20 cellular contexts compared by ENCODE assay signal in the genomic region with DNA sequence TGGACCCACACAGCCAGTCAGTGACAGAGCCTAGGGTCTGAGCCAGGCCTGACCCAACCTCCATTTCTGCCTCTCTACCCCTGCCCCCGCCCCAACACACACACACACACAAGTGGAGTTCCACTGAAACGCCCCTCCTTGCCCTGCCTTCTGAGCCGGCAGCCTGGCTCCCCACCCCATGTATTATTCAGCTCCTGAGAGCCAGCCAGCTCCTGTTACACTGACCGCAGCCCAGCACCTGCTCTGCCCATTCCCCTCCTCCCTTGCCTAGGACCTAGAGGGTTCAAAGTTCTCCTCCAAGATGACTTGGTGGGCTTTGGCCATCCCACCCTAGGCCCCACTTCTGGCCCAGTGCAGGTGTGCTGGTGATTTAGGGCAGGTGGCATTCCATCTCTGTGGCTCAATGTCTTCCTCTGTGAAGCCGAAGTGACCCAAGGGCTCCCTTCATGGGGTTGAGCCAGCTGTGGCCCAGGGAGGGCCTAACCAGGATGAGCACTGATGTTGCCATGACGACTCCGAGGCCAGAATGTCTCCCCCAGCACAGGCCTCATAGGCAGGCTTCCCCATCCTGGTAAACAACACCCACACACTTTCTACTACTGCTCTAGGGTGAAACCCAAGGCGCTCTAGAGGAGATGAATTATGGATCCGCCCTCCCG. TPM values are rescaled to one million over a fixed set of nuclear protein-coding genes. Genes with fewer than 3 reads are reported as not detected.
DNase-seq lines count a peak whose midpoint lies in the region; ATAC-seq, FAIRE-seq and TF ChIP-seq lines count a peak whose summit lies in the region.
"Had no signal": no experiment of that assay in that cellular context is flagged by ENCODE, and none has a peak within 500 bp of the region (broad histone marks: within the 10 kb centered on the region; RNA-seq: fewer than 3 reads in every experiment).

No MANE protein-coding gene starts in this region.

- H3K4me3 Mint-ChIP-seq in activated naive CD8-positive, alpha-beta T cell treated with anti-CD3 and anti-CD28 coated beads for 36 hours, result no peak overlapping the region
- H3K4me3 Mint-ChIP-seq: CD4-positive, alpha-beta memory T cell had no signal

- WGBS in liver, result 76% methylated on average over 10 of the region's 10 CpGs

- H3K36me3 ChIP-seq in bronchial epithelial cell (ENCODE audit: control insufficient read depth, insufficient read depth, low read length) (no peaks in the 10 kb centered on the region), liver (ENCODE audit: control insufficient read depth in 4 of 4, insufficient read depth in 3 of 4, low read depth in 1 of 4, low read length in 3 of 4) (no peaks in the 10 kb centered on the region), gastrocnemius medialis (no peaks in the 10 kb centered on the region)
- H3K36me3 ChIP-seq: BE2C had no signal

- ATAC-seq in gastrocnemius medialis, result peak; percentile 61 to 69
- no peak for ATAC-seq in activated naive CD4-positive, alpha-beta T cell treated with anti-CD3 and anti-CD28 coated beads, Interleukin-2, amount 50 U/mL, for 72 hours
- ATAC-seq: HCT116 had no signal

- DNase-seq in NCI-H2107 (lab: John Stamatoyannopoulos, UW) (peak; percentile 38), bronchial epithelial cell (ENCODE audit: low read depth) (no peak), gastrocnemius medialis (peak; percentile 28 to 37), nucleus accumbens (lab: John Stamatoyannopoulos, UW) (no peak)
- DNase-seq in activated naive CD8-positive, alpha-beta T cell treated with anti-CD3 and anti-CD28 coated beads for 36 hours, result no peak
- DNase-seq in activated naive CD4-positive, alpha-beta T cell treated with anti-CD3 and anti-CD28 coated beads, Interleukin-2, amount 50 U/mL, for 72 hours (ENCODE audit: low spot score in 2 of 2), result no peak
- DNase-seq: BE2C; CD4-positive, alpha-beta memory T cell; DND-41; GF-D8; NCI-H1092; NCI-H1694; NCI-H774; SHP77 treated with DMSO at 0.1 percent for 48 hours had no signal

- H3K4me3 ChIP-seq in bronchial epithelial cell (ENCODE audit: low read depth, low read length), result no peak overlapping the region
- H3K4me3 ChIP-seq in liver (ENCODE audit: low read depth in 1 of 3, low read length in 3 of 3), result no peak overlapping the region
- no peak overlapping the region for H3K4me3 ChIP-seq in gastrocnemius medialis

- TF ChIP-seq CTCF in bronchial epithelial cell (IDR thresholded peaks at IDR 0.05; ENCODE audit: insufficient read depth, low read length, severe bottlenecking) (no peak), liver (IDR thresholded peaks at IDR 0.05; ENCODE audit: low read depth, low read length, missing input control) (no peak), gastrocnemius medialis (IDR thresholded peaks at IDR 0.05 in 4 of 5, conservative IDR thresholded peaks at IDR 0.05 in 1 of 5) (no peak)

- H3K27me3 Mint-ChIP-seq in activated naive CD8-positive, alpha-beta T cell treated with anti-CD3 and anti-CD28 coated beads for 36 hours, result no peaks in the 10 kb centered on the region
- H3K27me3 Mint-ChIP-seq: CD4-positive, alpha-beta memory T cell had no signal

- H3K9ac ChIP-seq in liver (ENCODE audit: low read depth in 1 of 2, low read length in 2 of 2), result peak overlapping the region in 1 of 2 donors; percentile 39
- H3K9ac ChIP-seq: KMS-11 had no signal

- no peak overlapping the region for H3K27ac Mint-ChIP-seq in activated naive CD8-positive, alpha-beta T cell treated with anti-CD3 and anti-CD28 coated beads for 36 hours
- H3K27ac Mint-ChIP-seq in activated naive CD4-positive, alpha-beta T cell treated with anti-CD3 and anti-CD28 coated beads, Interleukin-2, amount 50 U/mL, for 72 hours, result no peak overlapping the region
- H3K27ac Mint-ChIP-seq: CD4-positive, alpha-beta memory T cell had no signal

- H3K4me1 ChIP-seq in liver (ENCODE audit: control insufficient read depth in 4 of 4, insufficient read depth in 4 of 4, low read length in 3 of 4) (peaks cover 10 to 45% (median 29%) of the 10 kb centered on the region in 4 donors), gastrocnemius medialis (peaks cover 8 to 20% of the 10 kb centered on the region in 2 donors)
- H3K4me1 ChIP-seq: BE2C had no signal

- in situ Hi-C loops in gastrocnemius medialis (cut with MboI; ENCODE audit: low sequenced_read_pairs in 4 of 4), result no loop called here

- no peaks in the 10 kb centered on the region for H3K9me3 ChIP-seq in liver (ENCODE audit: control insufficient read depth in 4 of 4, low read length in 3 of 4)
- H3K9me3 ChIP-seq in gastrocnemius medialis, result no peaks in the 10 kb centered on the region
- H3K9me3 ChIP-seq: BE2C had no signal

- no peaks in the 10 kb centered on the region for H3K9me3 Mint-ChIP-seq in activated naive CD8-positive, alpha-beta T cell treated with anti-CD3 and anti-CD28 coated beads for 36 hours
- H3K9me3 Mint-ChIP-seq in activated naive CD4-positive, alpha-beta T cell treated with anti-CD3 and anti-CD28 coated beads, Interleukin-2, amount 50 U/mL, for 72 hours, result peaks cover 3 to 4% of the 10 kb centered on the region in 2 donors

- no peak for TF ChIP-seq POLR2A in gastrocnemius medialis (IDR thresholded peaks at IDR 0.05)

- TF ChIP-seq RAD21 in liver (IDR thresholded peaks at IDR 0.05), result no peak

- H3K36me3 Mint-ChIP-seq in activated naive CD8-positive, alpha-beta T cell treated with anti-CD3 and anti-CD28 coated beads for 36 hours, result no peaks in the 10 kb centered on the region
- no peaks in the 10 kb centered on the region for H3K36me3 Mint-ChIP-seq in activated naive CD4-positive, alpha-beta T cell treated with anti-CD3 and anti-CD28 coated beads, Interleukin-2, amount 50 U/mL, for 72 hours
- H3K36me3 Mint-ChIP-seq: CD4-positive, alpha-beta memory T cell had no signal

- intact Hi-C loops in gastrocnemius medialis (cut with DNase I; ENCODE audit: low total_unique reads), result no loop called here

- peak overlapping the region; percentile 83 to 94 for H3K27ac ChIP-seq in liver (ENCODE audit: low read depth in 1 of 2, low read length in 2 of 2)
- H3K27ac ChIP-seq in gastrocnemius medialis, result peak overlapping the region in 1 of 4 donors; percentile 57
- H3K27ac ChIP-seq: KMS-11 had no signal

- H3K27me3 ChIP-seq in bronchial epithelial cell (ENCODE audit: control insufficient read depth, insufficient read depth, low read length) (no peaks in the 10 kb centered on the region), liver (ENCODE audit: control insufficient read depth in 4 of 4, insufficient read depth in 4 of 4, low read length in 3 of 4) (no peaks in the 10 kb centered on the region), gastrocnemius medialis (no peaks in the 10 kb centered on the region)
- H3K27me3 ChIP-seq: BE2C had no signal

- no peaks in the 10 kb centered on the region for H3K4me1 Mint-ChIP-seq in activated naive CD8-positive, alpha-beta T cell treated with anti-CD3 and anti-CD28 coated beads for 36 hours
- H3K4me1 Mint-ChIP-seq: CD4-positive, alpha-beta memory T cell had no signal

- peak; percentile 83 for FAIRE-seq in bronchial epithelial cell (lab: Jason Lieb, UNC)
- FAIRE-seq: D721Med, GM19239, RCC 7860 had no signal

TF ChIP-seq in liver, 16 proteins besides CTCF, POLR2A, EP300 and RAD21 (continues in another document):
- no peak for TF ChIP-seq REST (IDR thresholded peaks at IDR 0.05)
- no peak for TF ChIP-seq HNF4G (IDR thresholded peaks at IDR 0.05)
- TF ChIP-seq TAF1 (conservative IDR thresholded peaks at IDR 0.05), result no peak
- TF ChIP-seq NR2F2 (IDR thresholded peaks at IDR 0.05), result no peak
- TF ChIP-seq, protein P1, sequence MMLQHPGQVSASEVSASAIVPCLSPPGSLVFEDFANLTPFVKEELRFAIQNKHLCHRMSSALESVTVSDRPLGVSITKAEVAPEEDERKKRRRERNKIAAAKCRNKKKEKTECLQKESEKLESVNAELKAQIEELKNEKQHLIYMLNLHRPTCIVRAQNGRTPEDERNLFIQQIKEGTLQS (IDR thresholded peaks at IDR 0.05), result no peak

RNA-seq across cellular contexts. Expression of gene MYO15A, which starts 9.5 kb away (rescaled TPM):
- total RNA-seq in bronchial epithelial cell, result 0.77 and 1.6 TPM in 2 replicates
- 1 to 10 TPM in 1 of 2 donors, under 1 TPM in 1; 0.84 to 2.9 TPM for total RNA-seq in liver
- polyA plus RNA-seq in liver, result 1 to 10 TPM in 1 of 2 donors, under 1 TPM in 1; 0.15 to 1.1 TPM
- under 1 TPM in 3 of 4 donors, not detected in 1; 0.04 to 0.70 (median 0.31) TPM for total RNA-seq in gastrocnemius medialis
- total RNA-seq in activated naive CD8-positive, alpha-beta T cell treated with anti-CD3 and anti-CD28 coated beads for 36 hours, result under 1 TPM; 0.60 to 0.68 TPM
- 1 to 10 TPM; 1.0 to 1.2 TPM for total RNA-seq in activated naive CD4-positive, alpha-beta T cell treated with anti-CD3 and anti-CD28 coated beads, Interleukin-2, amount 50 U/mL, for 72 hours

RNA-seq across cellular contexts. Expression of gene DRG2, which starts 30.4 kb away (rescaled TPM):
- total RNA-seq in bronchial epithelial cell (20.7 and 23.7 TPM in 2 replicates), liver (10 to 100 TPM; 10.9 to 24.9 TPM), gastrocnemius medialis (10 to 100 TPM; 34.7 to 52.3 (median 37.4) TPM)
- 10 to 100 TPM; 17.0 to 20.2 TPM for polyA plus RNA-seq in liver
- total RNA-seq in activated naive CD8-positive, alpha-beta T cell treated with anti-CD3 and anti-CD28 coated beads for 36 hours, result 10 to 100 TPM; 52.2 to 52.4 TPM
- 10 to 100 TPM; 41.3 to 49.2 TPM for total RNA-seq in activated naive CD4-positive, alpha-beta T cell treated with anti-CD3 and anti-CD28 coated beads, Interleukin-2, amount 50 U/mL, for 72 hours

Comparison
In these comparisons a context has a peak if more than half of its experiments do, and no peak if none do; other contexts are left out.
1. DNase-seq: peak in NCI-H2107 (single experiment) and gastrocnemius medialis (2 of 2); none in bronchial epithelial cell (single experiment), activated naive CD8-positive, alpha-beta T cell treated with anti-CD3 and anti-CD28 coated beads for 36 hours (single experiment), activated naive CD4-positive, alpha-beta T cell treated with anti-CD3 and anti-CD28 coated beads, Interleukin-2, amount 50 U/mL, for 72 hours (0 of 2) and nucleus accumbens (0 of 56).
2. ATAC-seq: peak in gastrocnemius medialis (2 of 2); none in activated naive CD4-positive, alpha-beta T cell treated with anti-CD3 and anti-CD28 coated beads, Interleukin-2, amount 50 U/mL, for 72 hours (0 of 2).